1 cellular context compared by ENCODE assay signal in genomic region chr14:95468416-95469133, GRCh38.
TF ChIP-seq lines count a peak whose summit lies in the region.

No MANE protein-coding gene starts in this region.

TF ChIP-seq in WTC11, 78 proteins besides CTCF, POLR2A, EP300 and RAD21:
- TF ChIP-seq IRF2 (CRISPR knock-in tag; IDR thresholded peaks at IDR 0.05; ENCODE audit: borderline replicate concordance, low read depth), result no peak
- TF ChIP-seq ZMAT4 (CRISPR knock-in tag; IDR thresholded peaks at IDR 0.05), result no peak
